In the genomic region with DNA sequence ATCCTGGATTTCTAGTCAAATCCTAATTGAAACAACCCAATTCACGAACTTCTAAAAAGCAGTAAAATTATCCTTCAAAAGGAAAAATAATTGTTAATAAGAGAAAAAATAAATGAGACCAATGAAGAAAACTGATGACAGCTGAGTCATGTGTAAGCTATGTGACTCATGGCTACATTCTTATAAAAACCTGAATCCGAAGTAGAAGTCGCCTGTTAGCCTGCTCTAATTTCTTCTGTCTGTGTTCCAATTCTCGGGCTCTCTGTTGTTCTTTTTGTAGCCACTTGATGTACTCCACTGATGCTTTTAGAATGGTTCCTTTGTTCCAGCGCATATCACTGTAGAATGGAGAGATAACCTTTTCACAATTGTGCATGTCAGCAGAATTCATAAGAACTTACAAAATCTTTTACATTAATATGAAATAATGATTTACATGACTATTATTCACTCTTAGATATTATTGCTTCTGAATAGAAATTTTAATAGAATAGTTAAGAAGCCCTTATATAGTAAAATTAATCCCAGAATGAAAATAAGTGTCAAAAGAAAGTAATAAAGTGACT, we compare ENCODE assay signal across 1 cellular context.
TF ChIP-seq lines count a peak whose summit lies in the region.

No MANE protein-coding gene starts in this region.

TF ChIP-seq in GM23338, 12 proteins besides CTCF, POLR2A, EP300 and RAD21:
- TF ChIP-seq, protein P1, sequence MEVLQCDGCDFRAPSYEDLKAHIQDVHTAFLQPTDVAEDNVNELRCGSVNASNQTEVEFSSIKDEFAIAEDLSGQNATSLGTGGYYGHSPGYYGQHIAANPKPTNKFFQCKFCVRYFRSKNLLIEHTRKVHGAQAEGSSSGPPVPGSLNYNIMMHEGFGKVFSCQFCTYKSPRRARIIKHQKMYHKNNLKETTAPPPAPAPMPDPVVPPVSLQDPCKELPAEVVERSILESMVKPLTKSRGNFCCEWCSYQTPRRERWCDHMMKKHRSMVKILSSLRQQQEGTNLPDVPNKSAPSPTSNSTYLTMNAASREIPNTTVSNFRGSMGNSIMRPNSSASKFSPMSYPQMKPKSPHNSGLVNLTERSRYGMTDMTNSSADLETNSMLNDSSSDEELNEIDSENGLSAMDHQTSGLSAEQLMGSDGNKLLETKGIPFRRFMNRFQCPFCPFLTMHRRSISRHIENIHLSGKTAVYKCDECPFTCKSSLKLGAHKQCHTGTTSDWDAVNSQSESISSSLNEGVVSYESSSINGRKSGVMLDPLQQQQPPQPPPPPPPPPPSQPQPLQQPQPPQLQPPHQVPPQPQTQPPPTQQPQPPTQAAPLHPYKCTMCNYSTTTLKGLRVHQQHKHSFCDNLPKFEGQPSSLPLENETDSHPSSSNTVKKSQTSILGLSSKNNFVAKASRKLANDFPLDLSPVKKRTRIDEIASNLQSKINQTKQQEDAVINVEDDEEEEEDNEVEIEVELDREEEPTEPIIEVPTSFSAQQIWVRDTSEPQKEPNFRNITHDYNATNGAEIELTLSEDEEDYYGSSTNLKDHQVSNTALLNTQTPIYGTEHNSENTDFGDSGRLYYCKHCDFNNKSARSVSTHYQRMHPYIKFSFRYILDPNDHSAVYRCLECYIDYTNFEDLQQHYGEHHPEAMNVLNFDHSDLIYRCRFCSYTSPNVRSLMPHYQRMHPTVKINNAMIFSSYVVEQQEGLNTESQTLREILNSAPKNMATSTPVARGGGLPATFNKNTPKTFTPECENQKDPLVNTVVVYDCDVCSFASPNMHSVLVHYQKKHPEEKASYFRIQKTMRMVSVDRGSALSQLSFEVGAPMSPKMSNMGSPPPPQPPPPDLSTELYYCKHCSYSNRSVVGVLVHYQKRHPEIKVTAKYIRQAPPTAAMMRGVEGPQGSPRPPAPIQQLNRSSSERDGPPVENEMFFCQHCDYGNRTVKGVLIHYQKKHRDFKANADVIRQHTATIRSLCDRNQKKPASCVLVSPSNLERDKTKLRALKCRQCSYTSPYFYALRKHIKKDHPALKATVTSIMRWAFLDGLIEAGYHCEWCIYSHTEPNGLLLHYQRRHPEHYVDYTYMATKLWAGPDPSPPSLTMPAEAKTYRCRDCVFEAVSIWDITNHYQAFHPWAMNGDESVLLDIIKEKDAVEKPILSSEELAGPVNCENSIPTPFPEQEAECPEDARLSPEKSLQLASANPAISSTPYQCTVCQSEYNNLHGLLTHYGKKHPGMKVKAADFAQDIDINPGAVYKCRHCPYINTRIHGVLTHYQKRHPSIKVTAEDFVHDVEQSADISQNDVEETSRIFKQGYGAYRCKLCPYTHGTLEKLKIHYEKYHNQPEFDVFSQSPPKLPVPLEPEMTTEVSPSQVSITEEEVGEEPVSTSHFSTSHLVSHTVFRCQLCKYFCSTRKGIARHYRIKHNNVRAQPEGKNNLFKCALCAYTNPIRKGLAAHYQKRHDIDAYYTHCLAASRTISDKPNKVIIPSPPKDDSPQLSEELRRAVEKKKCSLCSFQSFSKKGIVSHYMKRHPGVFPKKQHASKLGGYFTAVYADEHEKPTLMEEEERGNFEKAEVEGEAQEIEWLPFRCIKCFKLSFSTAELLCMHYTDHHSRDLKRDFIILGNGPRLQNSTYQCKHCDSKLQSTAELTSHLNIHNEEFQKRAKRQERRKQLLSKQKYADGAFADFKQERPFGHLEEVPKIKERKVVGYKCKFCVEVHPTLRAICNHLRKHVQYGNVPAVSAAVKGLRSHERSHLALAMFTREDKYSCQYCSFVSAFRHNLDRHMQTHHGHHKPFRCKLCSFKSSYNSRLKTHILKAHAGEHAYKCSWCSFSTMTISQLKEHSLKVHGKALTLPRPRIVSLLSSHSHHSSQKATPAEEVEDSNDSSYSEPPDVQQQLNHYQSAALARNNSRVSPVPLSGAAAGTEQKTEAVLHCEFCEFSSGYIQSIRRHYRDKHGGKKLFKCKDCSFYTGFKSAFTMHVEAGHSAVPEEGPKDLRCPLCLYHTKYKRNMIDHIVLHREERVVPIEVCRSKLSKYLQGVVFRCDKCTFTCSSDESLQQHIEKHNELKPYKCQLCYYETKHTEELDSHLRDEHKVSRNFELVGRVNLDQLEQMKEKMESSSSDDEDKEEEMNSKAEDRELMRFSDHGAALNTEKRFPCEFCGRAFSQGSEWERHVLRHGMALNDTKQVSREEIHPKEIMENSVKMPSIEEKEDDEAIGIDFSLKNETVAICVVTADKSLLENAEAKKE (CRISPR knock-in tag; IDR thresholded peaks at IDR 0.05) = no peak
